17 cellular contexts compared by ENCODE assay signal in genomic region chr1:58997060-58997411, GRCh38.
A peak's percentile ranks its signal among the peaks of the same experiment; 100 is the strongest.
DNase-seq lines count a peak whose midpoint lies in the region; ATAC-seq and TF ChIP-seq lines count a peak whose summit lies in the region.
"Had no signal": no experiment of that assay in that cellular context is flagged by ENCODE, and none has a peak within 500 bp of the region (broad histone marks: within the 10 kb centered on the region; RNA-seq: fewer than 3 reads in every experiment).

No MANE protein-coding gene starts in this region.

- WGBS in smooth muscle cell (ENCODE audit: low lambda C conversion rate) = 89% methylated on average over 1 of the region's 1 CpG
- WGBS in sigmoid colon, 2 donors = 90 to 94% methylated on average over 1 of the region's 1 CpG

- peaks cover 14% of the 10 kb centered on the region for H3K4me1 ChIP-seq in OCI-LY3 (ENCODE audit: low read length)
- H3K4me1 ChIP-seq in smooth muscle cell (ENCODE audit: low read depth) = no peaks in the 10 kb centered on the region
- H3K4me1 ChIP-seq in sigmoid colon = no peaks in the 10 kb centered on the region

- H3K4me2 ChIP-seq in OCI-LY3 (ENCODE audit: low read length) (0 out of 2 replicates have a peak overlapping the region, but pooled peaks have one; percentile 20), smooth muscle cell (no peak overlapping the region)

- H3K4me3 ChIP-seq in OCI-LY3 (ENCODE audit: low read length) (no peak overlapping the region), smooth muscle cell (no peak overlapping the region), sigmoid colon (no peak overlapping the region)
- H3K4me3 ChIP-seq: vagina had no signal

- no peaks in the 10 kb centered on the region for H3F3A ChIP-seq in smooth muscle cell (ENCODE audit: low read depth)

- no peaks in the 10 kb centered on the region for H3K79me2 ChIP-seq in OCI-LY3 (ENCODE audit: low read length)
- H3K79me2 ChIP-seq in smooth muscle cell (ENCODE audit: low read depth) = no peaks in the 10 kb centered on the region

- no peak for TF ChIP-seq EP300 in sigmoid colon (IDR thresholded peaks at IDR 0.05)

- no peaks in the 10 kb centered on the region for H4K20me1 ChIP-seq in OCI-LY3 (ENCODE audit: insufficient read depth, low read length)
- H4K20me1 ChIP-seq in smooth muscle cell (ENCODE audit: low read depth) = no peaks in the 10 kb centered on the region

- TF ChIP-seq CTCF in OCI-LY3 (IDR thresholded peaks at IDR 0.05; ENCODE audit: low read depth, low read length) (no peak), smooth muscle cell (IDR thresholded peaks at IDR 0.05; ENCODE audit: borderline replicate concordance, insufficient read depth, poor library complexity, severe bottlenecking) (no peak), sigmoid colon (IDR thresholded peaks at IDR 0.05) (no peak)

- intact Hi-C loops in sigmoid colon (cut with DNase I) = no loop called here

- H3K9ac ChIP-seq in OCI-LY3 (ENCODE audit: low read length) (no peak overlapping the region), smooth muscle cell (ENCODE audit: low read depth) (no peak overlapping the region)
- H3K9ac ChIP-seq: KMS-11 had no signal

- H3K27ac ChIP-seq in OCI-LY3 (ENCODE audit: low read length) (no peak overlapping the region), smooth muscle cell (ENCODE audit: low read depth) (no peak overlapping the region), sigmoid colon (no peak overlapping the region)
- H3K27ac ChIP-seq: KMS-11, vagina had no signal

- H2AFZ ChIP-seq in OCI-LY3 (ENCODE audit: low read depth, low read length) (no peak overlapping the region), smooth muscle cell (ENCODE audit: low read depth) (no peak overlapping the region)

- DNase-seq in smooth muscle cell (lab: John Stamatoyannopoulos, UW; ENCODE audit: unreplicated experiment) (no peak), NCI-H2196 (lab: John Stamatoyannopoulos, UW; ENCODE audit: unreplicated experiment) (no peak), DMS53 (lab: John Stamatoyannopoulos, UW) (no peak), sigmoid colon (no peak)
- DNase-seq: C1 segment of cervical spinal cord; effector CD4-positive, alpha-beta T cell; GDM1; HCEC 1CT; left colon; NCI-H1930; stimulated activated CD4-positive, alpha-beta T cell treated with anti-CD3 and anti-CD28 coated beads, Interleukin-12 subunit alpha, Interleukin-12 subunit beta, amount 100 ng/mL, for 4 hours had no signal

- no peaks in the 10 kb centered on the region for H3K27me3 ChIP-seq in OCI-LY3 (ENCODE audit: low read depth, low read length)
- no peaks in the 10 kb centered on the region for H3K27me3 ChIP-seq in smooth muscle cell (ENCODE audit: low read depth)
- no peaks in the 10 kb centered on the region for H3K27me3 ChIP-seq in sigmoid colon
- H3K27me3 ChIP-seq: vagina had no signal

- H3K36me3 ChIP-seq in OCI-LY3 (replicated peaks; ENCODE audit: low read depth, low read length) (no peaks in the 10 kb centered on the region), smooth muscle cell (ENCODE audit: low read depth) (no peaks in the 10 kb centered on the region), sigmoid colon (no peaks in the 10 kb centered on the region)
- H3K36me3 ChIP-seq: vagina had no signal

- ATAC-seq in GM18870 (IDR thresholded peaks at IDR 0.05; ENCODE audit: unreplicated experiment) (peak; percentile 54), GM21447 (IDR thresholded peaks at IDR 0.05; ENCODE audit: unreplicated experiment) (peak; percentile 68), HG03060 (IDR thresholded peaks at IDR 0.05; ENCODE audit: low read depth, unreplicated experiment) (peak; percentile 50)
- ATAC-seq: left colon had no signal

- H3K9me3 ChIP-seq in OCI-LY3 (ENCODE audit: insufficient read depth, low read length) (no peaks in the 10 kb centered on the region), smooth muscle cell (replicated peaks; ENCODE audit: low read depth) (no peaks in the 10 kb centered on the region), sigmoid colon (no peaks in the 10 kb centered on the region)
- H3K9me3 ChIP-seq: vagina had no signal

- TF ChIP-seq POLR2A in sigmoid colon (IDR thresholded peaks at IDR 0.05) = no peak
